In the genomic region with DNA sequence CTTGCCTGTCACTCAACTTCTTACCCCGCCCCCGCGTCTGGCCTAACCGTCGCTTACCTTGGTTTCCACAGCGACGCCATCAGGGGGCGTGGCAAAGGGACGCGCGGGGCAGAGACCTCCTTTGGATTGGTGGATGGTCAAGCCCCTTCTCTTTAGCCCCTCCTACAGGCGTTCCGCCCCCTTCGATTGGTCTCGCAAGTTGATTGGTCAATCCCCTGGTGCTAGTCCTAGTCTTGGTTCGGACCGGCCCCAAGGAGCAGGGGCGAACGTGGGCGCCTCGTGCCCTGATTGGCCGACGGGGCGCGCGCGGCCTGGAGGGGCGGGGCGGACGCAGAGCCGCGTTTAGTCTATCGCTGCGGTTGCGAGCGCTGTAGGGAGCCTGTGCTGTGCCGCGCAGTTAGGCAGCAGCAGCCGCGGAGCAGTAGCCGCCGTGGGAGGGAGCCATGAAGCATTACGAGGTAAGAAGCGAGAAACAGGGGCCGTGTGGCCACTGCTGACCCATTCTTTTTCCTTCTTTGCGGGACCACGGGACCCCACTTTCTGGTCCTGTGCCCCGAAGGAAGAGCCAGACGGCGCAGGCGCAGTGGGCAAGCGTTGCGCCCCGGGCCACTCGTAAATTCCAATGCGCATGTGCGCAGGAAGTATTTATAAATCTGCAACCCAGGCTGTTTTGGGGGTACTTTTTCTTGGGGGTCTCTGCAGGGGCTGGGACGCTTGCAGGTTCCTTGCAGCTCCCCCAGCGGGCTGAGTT, we compare ENCODE assay signal across 8 cellular contexts. TPM values are rescaled to one million over a fixed set of nuclear protein-coding genes. Genes with fewer than 3 reads are reported as not detected.
DNase-seq lines count a peak whose midpoint lies in the region; ATAC-seq and TF ChIP-seq lines count a peak whose summit lies in the region.

A gene with protein sequence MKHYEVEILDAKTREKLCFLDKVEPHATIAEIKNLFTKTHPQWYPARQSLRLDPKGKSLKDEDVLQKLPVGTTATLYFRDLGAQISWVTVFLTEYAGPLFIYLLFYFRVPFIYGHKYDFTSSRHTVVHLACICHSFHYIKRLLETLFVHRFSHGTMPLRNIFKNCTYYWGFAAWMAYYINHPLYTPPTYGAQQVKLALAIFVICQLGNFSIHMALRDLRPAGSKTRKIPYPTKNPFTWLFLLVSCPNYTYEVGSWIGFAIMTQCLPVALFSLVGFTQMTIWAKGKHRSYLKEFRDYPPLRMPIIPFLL (plus strand): TSS at position 341 of the 751 bp plus-strand sequence. CDS start 103 bp downstream, at position 444.

- peak within 1 kb of the TSS; percentile 82 for H3K4me3 ChIP-seq in left ventricle myocardium inferior
- H3K4me3 ChIP-seq in prostate gland: peak within 1 kb of the TSS; percentile 64 to 90
- peak within 1 kb of the TSS; percentile 60 for H3K4me3 ChIP-seq in urinary bladder (ENCODE audit: low read depth, low read length)

- no peaks in the 10 kb centered on the region for H3K9me3 ChIP-seq in left ventricle myocardium inferior (replicated peaks)
- H3K9me3 ChIP-seq in prostate gland: no peaks in the 10 kb centered on the region

- H3K27me3 ChIP-seq in left ventricle myocardium inferior (ENCODE audit: low read depth): no peaks in the 10 kb centered on the region
- no peaks in the 10 kb centered on the region for H3K27me3 ChIP-seq in prostate gland (replicated peaks; ENCODE audit: insufficient read depth)

- intact Hi-C loops in left ventricle myocardium inferior (cut with micrococcal nuclease): no loop called here
- intact Hi-C loops in prostate gland (cut with DNase I): no loop called here

- TF ChIP-seq POLR2A in prostate gland (IDR thresholded peaks at IDR 0.05): peak; percentile 100

- H3K27ac ChIP-seq in angular gyrus (ENCODE audit: low read depth, low read length): peak within 1 kb of the TSS; percentile 92
- peak within 1 kb of the TSS; percentile 95 for H3K27ac ChIP-seq in left ventricle myocardium inferior (replicated peaks)
- H3K27ac ChIP-seq in prostate gland: peak within 1 kb of the TSS; percentile 94 to 98
- H3K27ac ChIP-seq in urinary bladder (ENCODE audit: low read depth): peak within 1 kb of the TSS; percentile 65

- TF ChIP-seq CTCF in left ventricle myocardium inferior (IDR thresholded peaks at IDR 0.05; ENCODE audit: borderline replicate concordance): no peak
- TF ChIP-seq CTCF in prostate gland (IDR thresholded peaks at IDR 0.05): peak in 2 of 4 experiments; percentile 12 to 23

- ATAC-seq in GM18498 (IDR thresholded peaks at IDR 0.05; ENCODE audit: unreplicated experiment) (peak; percentile 97), HG02938 (IDR thresholded peaks at IDR 0.05; ENCODE audit: unreplicated experiment) (peak; percentile 95)

- H3K36me3 ChIP-seq in left ventricle myocardium inferior: no peaks in the 10 kb centered on the region
- no peaks in the 10 kb centered on the region for H3K36me3 ChIP-seq in prostate gland
- no peaks in the 10 kb centered on the region for H3K36me3 ChIP-seq in urinary bladder (ENCODE audit: insufficient read depth)

- DNase-seq in NCI-H187 (lab: John Stamatoyannopoulos, UW): peak; percentile 94 to 95
- peak; percentile 98 to 100 (median 100) for DNase-seq in T-helper 2 cell
- peak; percentile 100 for DNase-seq in left ventricle myocardium inferior
- peak; percentile 100 for DNase-seq in prostate gland (ENCODE audit: low spot score)

- H3K4me1 ChIP-seq in left ventricle myocardium inferior: peaks cover 49% of the 10 kb centered on the region
- peaks cover 5% of the 10 kb centered on the region for H3K4me1 ChIP-seq in prostate gland (replicated peaks)
- no peaks in the 10 kb centered on the region for H3K4me1 ChIP-seq in urinary bladder (ENCODE audit: insufficient read depth)

- under 1% methylated on average over 52 of the region's 59 CpGs for WGBS in prostate gland
- under 1% methylated on average over 59 of the region's 59 CpGs for WGBS in urinary bladder

RNA-seq across cellular contexts. Expression of the gene that starts here (rescaled TPM):
- total RNA-seq in left ventricle myocardium inferior: 69.3 TPM
- total RNA-seq in prostate gland: 100 to 1,000 TPM; 137 to 154 TPM
- 17.6 TPM for total RNA-seq in urinary bladder
- polyA plus RNA-seq in urinary bladder: 98.2 TPM

Comparison
In these comparisons a context has a peak if more than half of its experiments do, and no peak if none do; other contexts are left out.
1. Peak in every context shown above with its lines: DNase-seq, ATAC-seq, H3K4me3 ChIP-seq and H3K27ac ChIP-seq.